ENCODE assay signal across 30 cellular contexts in the genomic region with DNA sequence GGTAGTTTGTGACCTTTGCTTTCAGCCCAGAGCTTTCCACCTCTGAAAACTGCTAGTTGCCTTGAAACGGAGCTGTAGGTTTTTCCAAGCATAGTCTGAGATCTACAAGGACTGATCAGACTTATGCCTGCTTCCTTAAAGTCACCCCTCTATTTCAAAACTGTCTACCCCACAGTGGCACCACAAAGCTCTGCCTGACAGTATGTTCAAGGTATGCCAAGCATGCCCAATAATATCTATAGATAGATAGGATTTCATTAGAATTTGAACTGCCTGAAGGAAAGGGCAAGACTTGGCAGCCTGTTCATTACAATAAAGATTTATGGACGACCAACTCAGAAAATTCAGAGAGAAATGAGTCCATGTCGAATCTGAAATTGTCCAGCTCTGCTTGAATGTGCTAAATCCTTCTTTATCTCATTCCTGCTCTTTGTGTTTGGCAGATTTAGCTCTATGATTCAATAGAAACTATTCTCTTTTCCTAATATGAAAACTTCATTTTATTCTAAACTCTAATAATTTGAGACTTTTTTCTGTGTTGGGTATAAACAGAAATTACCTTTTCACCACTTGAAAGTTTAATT.
DNase-seq lines count a peak whose midpoint lies in the region; ATAC-seq and TF ChIP-seq lines count a peak whose summit lies in the region.
"Had no signal": no experiment of that assay in that cellular context is flagged by ENCODE, and none has a peak within 500 bp of the region (broad histone marks: within the 10 kb centered on the region; RNA-seq: fewer than 3 reads in every experiment).

No MANE protein-coding gene starts in this region.

- ATAC-seq in GM18870 (IDR thresholded peaks at IDR 0.05; ENCODE audit: unreplicated experiment): no peak
- no peak for ATAC-seq in HG03097 (IDR thresholded peaks at IDR 0.05; ENCODE audit: low FRiP score, unreplicated experiment)
- ATAC-seq: A549, Panc1, T-helper 17 cell had no signal

- no peaks in the 10 kb centered on the region for H3K27me3 Mint-ChIP-seq in endodermal cell (ENCODE audit: insufficient read depth)

- peaks cover 3% of the 10 kb centered on the region for H3K36me3 Mint-ChIP-seq in endodermal cell (ENCODE audit: low read depth)
- H3K36me3 Mint-ChIP-seq: CD4-positive, alpha-beta memory T cell had no signal

- H3K27me3 ChIP-seq in endodermal cell (ENCODE audit: control insufficient read depth, insufficient read depth, low read length, poor library complexity, severe bottlenecking): no peaks in the 10 kb centered on the region

- H3K36me3 ChIP-seq in HEK293 (ENCODE audit: control insufficient read depth in 2 of 2, insufficient read depth in 1 of 2, low read length in 2 of 2) (no peaks in the 10 kb centered on the region), endodermal cell (ENCODE audit: control insufficient read depth, insufficient read depth, low read length) (no peaks in the 10 kb centered on the region)

- H3K9me3 ChIP-seq in HEK293 (ENCODE audit: control insufficient read depth, insufficient read depth, low read depth, low read length) (no peaks in the 10 kb centered on the region), endodermal cell (ENCODE audit: control insufficient read depth, low read length) (no peaks in the 10 kb centered on the region)
- H3K9me3 ChIP-seq: A549 had no signal

- POLR2A ChIA-PET in HEK293 (lab: Yijun Ruan, JAX): no interaction called here

- H3K4me3 ChIP-seq in HEK293 (ENCODE audit: low read depth, low read length) (no peak overlapping the region), endodermal cell (ENCODE audit: low read length) (no peak overlapping the region)
- H3K4me3 ChIP-seq: A549, SK-N-MC had no signal

- H3K4me1 ChIP-seq in HEK293 (ENCODE audit: control insufficient read depth, insufficient read depth, low read length) (peaks cover 10% of the 10 kb centered on the region), endodermal cell (ENCODE audit: control insufficient read depth, insufficient read depth, low read length) (peaks cover 6% of the 10 kb centered on the region)

- peak; percentile 65 for DNase-seq in MV-4-11 (lab: John Stamatoyannopoulos, UW)
- DNase-seq in endodermal cell: no peak
- no peak for DNase-seq in NCI-H146 (lab: John Stamatoyannopoulos, UW)
- DNase-seq: C1 segment of cervical spinal cord; CD4-positive, alpha-beta memory T cell; COR-L47; DMS53; EL; GDM1; HCEC 1CT; KBM-7; MM.1S; NCI-H1105 treated with DMSO at 0.1 percent for 48 hours; NCI-H1694; NCI-H2029 treated with DMSO at 0.1 percent for 48 hours; NCI-H446 treated with DMSO at 0.1 percent for 48 hours; NCI-H526; NCI-H82; NK-92 treated with Interleukin-12 subunit alpha and Interleukin-12 subunit beta, amount 100 ng/mL, for 24 hours; SHP77; T-helper 17 cell had no signal

- H3K9ac ChIP-seq in endodermal cell (ENCODE audit: extremely low read depth, low read length, poor library complexity, severe bottlenecking): no peak overlapping the region

- 89 to 93% methylated on average over 2 to 3 of the region's 3 CpGs for WGBS in endodermal cell (ENCODE audit: insufficient coverage in 1 of 2, insufficient read length in 1 of 2), 2 experiments

- TF ChIP-seq CTCF in 22Rv1 (IDR thresholded peaks at IDR 0.05): no peak
- TF ChIP-seq CTCF in HEK293 (tag by site-specific recombination; IDR thresholded peaks at IDR 0.05): no peak
- TF ChIP-seq CTCF in endodermal cell (conservative IDR thresholded peaks at IDR 0.05): no peak

- no peak overlapping the region for H3K4me3 Mint-ChIP-seq in endodermal cell
- H3K4me3 Mint-ChIP-seq: CD4-positive, alpha-beta memory T cell; T-helper 17 cell had no signal

- peaks cover 23% of the 10 kb centered on the region for H3K4me1 Mint-ChIP-seq in endodermal cell
- H3K4me1 Mint-ChIP-seq: CD4-positive, alpha-beta memory T cell; T-helper 17 cell had no signal

- CTCF ChIA-PET in HEK293 (lab: Yijun Ruan, JAX): no interaction called here

- peak overlapping the region; percentile 72 for H3K27ac ChIP-seq in 22Rv1
- no peak overlapping the region for H3K27ac ChIP-seq in HEK293 (ENCODE audit: extremely low read depth, low read depth, low read length)
- H3K27ac ChIP-seq in endodermal cell (ENCODE audit: low read depth, low read length): no peak overlapping the region
- H3K27ac ChIP-seq: A549, HL-60, RWPE1, SK-N-MC had no signal

- H3K27ac Mint-ChIP-seq in endodermal cell: peak overlapping the region; percentile 30
- H3K27ac Mint-ChIP-seq: CD4-positive, alpha-beta memory T cell; T-helper 17 cell had no signal

- H3K9me3 Mint-ChIP-seq in endodermal cell: no peaks in the 10 kb centered on the region
- H3K9me3 Mint-ChIP-seq: CD4-positive, alpha-beta memory T cell had no signal

TF ChIP-seq in HEK293, 187 proteins besides CTCF, POLR2A, EP300 and RAD21:
- TF ChIP-seq ZNF335 (tag by site-specific recombination; conservative IDR thresholded peaks at IDR 0.05) (peak; percentile 35; the same call in 1 of the 2 replicates), ZNF510 (tag by site-specific recombination; IDR thresholded peaks at IDR 0.05; ENCODE audit: insufficient replicate concordance) (no peak)
- TF ChIP-seq, protein P1, sequence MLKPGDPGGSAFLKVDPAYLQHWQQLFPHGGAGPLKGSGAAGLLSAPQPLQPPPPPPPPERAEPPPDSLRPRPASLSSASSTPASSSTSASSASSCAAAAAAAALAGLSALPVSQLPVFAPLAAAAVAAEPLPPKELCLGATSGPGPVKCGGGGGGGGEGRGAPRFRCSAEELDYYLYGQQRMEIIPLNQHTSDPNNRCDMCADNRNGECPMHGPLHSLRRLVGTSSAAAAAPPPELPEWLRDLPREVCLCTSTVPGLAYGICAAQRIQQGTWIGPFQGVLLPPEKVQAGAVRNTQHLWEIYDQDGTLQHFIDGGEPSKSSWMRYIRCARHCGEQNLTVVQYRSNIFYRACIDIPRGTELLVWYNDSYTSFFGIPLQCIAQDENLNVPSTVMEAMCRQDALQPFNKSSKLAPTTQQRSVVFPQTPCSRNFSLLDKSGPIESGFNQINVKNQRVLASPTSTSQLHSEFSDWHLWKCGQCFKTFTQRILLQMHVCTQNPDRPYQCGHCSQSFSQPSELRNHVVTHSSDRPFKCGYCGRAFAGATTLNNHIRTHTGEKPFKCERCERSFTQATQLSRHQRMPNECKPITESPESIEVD (tag by site-specific recombination; IDR thresholded peaks at IDR 0.05): peak; percentile 68
